ENCODE assay signal across 1 cellular context in genomic region chr1:151762941-151763921, GRCh38.
TF ChIP-seq lines count a peak whose summit lies in the region.

MRPL9 (minus strand) TSS chr1:151763496; CDS start chr1:151763479, 17 bp downstream.

TF ChIP-seq in HEK293, 187 proteins besides CTCF, POLR2A, EP300 and RAD21 (continued from another document):
- TF ChIP-seq ZNF501 (tag by site-specific recombination; IDR thresholded peaks at IDR 0.05) = peak; percentile 73
- TF ChIP-seq ZNF692 (tag by site-specific recombination; IDR thresholded peaks at IDR 0.05) = peak; percentile 68; the same call in 1 of the 2 replicates
- 0 out of 2 replicates have a peak, but pooled peaks have one; percentile 18 for TF ChIP-seq KLF9 (tag by site-specific recombination; IDR thresholded peaks at IDR 0.05; ENCODE audit: low read depth)
- TF ChIP-seq ZNF580 (tag by site-specific recombination; IDR thresholded peaks at IDR 0.05) = no peak
- 0 out of 2 replicates have a peak, but pooled peaks have one; percentile 59 for TF ChIP-seq ZNF777 (tag by site-specific recombination; IDR thresholded peaks at IDR 0.05; ENCODE audit: borderline replicate concordance)
- no peak for TF ChIP-seq ZNF585B (tag by site-specific recombination; IDR thresholded peaks at IDR 0.05)
- no peak for TF ChIP-seq AEBP2 (tag by site-specific recombination; IDR thresholded peaks at IDR 0.05; ENCODE audit: borderline replicate concordance)
- no peak for TF ChIP-seq ZNF776 (tag by site-specific recombination; IDR thresholded peaks at IDR 0.05; ENCODE audit: borderline replicate concordance)
- no peak for TF ChIP-seq MEIS1 (CRISPR knock-in tag; IDR thresholded peaks at IDR 0.05; ENCODE audit: borderline replicate concordance)
- no peak for TF ChIP-seq ZNF558 (tag by site-specific recombination; IDR thresholded peaks at IDR 0.05)
- no peak for TF ChIP-seq ZBTB49 (tag by site-specific recombination; IDR thresholded peaks at IDR 0.05; ENCODE audit: low read depth)
- TF ChIP-seq SCRT1 (tag by site-specific recombination; IDR thresholded peaks at IDR 0.05; ENCODE audit: borderline replicate concordance) = no peak
- TF ChIP-seq ZNF391 (tag by site-specific recombination; IDR thresholded peaks at IDR 0.05; ENCODE audit: borderline replicate concordance, low read depth) = peak; percentile 17; the same call in 1 of the 2 replicates
- TF ChIP-seq SCRT2 (tag by site-specific recombination; IDR thresholded peaks at IDR 0.05) = no peak
- no peak for TF ChIP-seq TSHZ1 (tag by site-specific recombination; IDR thresholded peaks at IDR 0.05; ENCODE audit: borderline replicate concordance)
- peak; percentile 77 for TF ChIP-seq ZSCAN30 (tag by site-specific recombination; IDR thresholded peaks at IDR 0.05)
- no peak for TF ChIP-seq ZNF148 (tag by site-specific recombination; IDR thresholded peaks at IDR 0.05; ENCODE audit: borderline replicate concordance)
- TF ChIP-seq FEZF1 (tag by site-specific recombination; IDR thresholded peaks at IDR 0.05) = no peak
- no peak for TF ChIP-seq ZNF157 (tag by site-specific recombination; IDR thresholded peaks at IDR 0.05)
- TF ChIP-seq ZSCAN23 (tag by site-specific recombination; IDR thresholded peaks at IDR 0.05) = no peak
- TF ChIP-seq ZFHX2 (tag by site-specific recombination; conservative IDR thresholded peaks at IDR 0.05) = peak; percentile 62
- TF ChIP-seq ZNF707 (tag by site-specific recombination; IDR thresholded peaks at IDR 0.05) = no peak
- no peak for TF ChIP-seq ZNF114 (tag by site-specific recombination; IDR thresholded peaks at IDR 0.05)
- no peak for TF ChIP-seq ZNF239 (tag by site-specific recombination; IDR thresholded peaks at IDR 0.05)
- TF ChIP-seq PRDM4 (tag by site-specific recombination; IDR thresholded peaks at IDR 0.05) = peak; percentile 34; the same call in 1 of the 2 replicates
- no peak; the same call in 1 of the 2 replicates for TF ChIP-seq ZBTB21 (tag by site-specific recombination; IDR thresholded peaks at IDR 0.05)
- 0 out of 2 replicates have a peak, but pooled peaks have one; percentile 48 for TF ChIP-seq ZBTB7A (tag by site-specific recombination; IDR thresholded peaks at IDR 0.05; ENCODE audit: low read depth)
- peak; percentile 50; the same call in 1 of the 2 replicates for TF ChIP-seq ZNF600 (tag by site-specific recombination; IDR thresholded peaks at IDR 0.05)
- no peak for TF ChIP-seq REST (tag by site-specific recombination; IDR thresholded peaks at IDR 0.05)
- no peak for TF ChIP-seq ZNF837 (tag by site-specific recombination; IDR thresholded peaks at IDR 0.05)
- TF ChIP-seq GFI1B (tag by site-specific recombination; IDR thresholded peaks at IDR 0.05) = no peak
